ENCODE assay signal across 8 cellular contexts in the genomic region with DNA sequence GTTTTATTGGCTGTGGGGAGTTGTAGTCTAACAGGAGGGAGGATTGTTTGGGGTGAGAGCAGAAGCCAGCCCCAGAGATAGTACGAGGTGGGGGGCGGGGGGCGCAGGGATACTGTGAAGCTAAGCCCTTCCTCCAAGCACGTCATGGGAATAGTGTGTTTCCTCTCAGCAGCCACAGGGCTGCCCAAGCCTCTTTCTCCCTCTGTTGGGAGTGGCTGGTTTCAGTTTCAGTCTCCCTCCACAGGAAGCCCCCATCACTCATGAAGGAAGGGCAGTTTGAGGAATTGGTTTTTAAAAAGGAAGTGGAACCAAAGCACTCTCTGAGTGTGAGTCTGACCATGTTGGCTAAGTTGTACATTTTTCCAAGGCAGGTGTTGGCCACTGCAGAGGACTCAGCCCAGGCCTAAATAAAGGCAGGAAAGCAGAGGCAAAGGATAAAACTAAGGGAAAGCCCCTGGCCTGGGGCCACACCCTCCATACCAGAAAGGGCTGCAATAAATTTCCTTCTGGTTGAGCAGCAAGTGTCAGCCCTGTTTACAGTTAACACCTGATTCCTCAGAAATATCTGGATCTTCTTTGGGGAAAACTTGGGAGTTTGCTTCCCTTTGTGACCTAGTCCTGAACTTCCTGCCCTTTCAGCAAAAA. TPM values are rescaled to one million over a fixed set of nuclear protein-coding genes. Genes with fewer than 3 reads are reported as not detected.
DNase-seq lines count a peak whose midpoint lies in the region; ATAC-seq and TF ChIP-seq lines count a peak whose summit lies in the region.

No MANE protein-coding gene starts in this region.

- no peak overlapping the region for H3K4me3 ChIP-seq in liver (ENCODE audit: low read depth in 1 of 3, low read length in 3 of 3)

- ATAC-seq in HG03457 (IDR thresholded peaks at IDR 0.05; ENCODE audit: unreplicated experiment) = peak; percentile 37
- peak; percentile 68 for ATAC-seq in central memory CD8-positive, alpha-beta T cell (replicated peaks; ENCODE audit: extremely low read depth, poor library complexity, severe bottlenecking)

- H3K4me1 ChIP-seq in liver (ENCODE audit: control insufficient read depth in 4 of 4, insufficient read depth in 4 of 4, low read length in 3 of 4) = peaks cover 13 to 37% (median 29%) of the 10 kb centered on the region in 4 donors

- no peaks in the 10 kb centered on the region for H3K9me3 ChIP-seq in liver (ENCODE audit: control insufficient read depth in 4 of 4, low read length in 3 of 4)

- peaks cover 70% of the 10 kb centered on the region for H3K4me1 Mint-ChIP-seq in T-helper 1 cell treated with Interleukin-12 subunit alpha and Interleukin-12 subunit beta and Interleukin-4 antibody, amounts not matched to agents 30 μg/mL and 1 μg/mL, for 36 hours (ENCODE audit: low read depth)
- peaks cover 81% of the 10 kb centered on the region for H3K4me1 Mint-ChIP-seq in central memory CD8-positive, alpha-beta T cell

- H3K4me3 Mint-ChIP-seq in T-helper 1 cell treated with Interleukin-12 subunit alpha and Interleukin-12 subunit beta and Interleukin-4 antibody, amounts not matched to agents 30 μg/mL and 1 μg/mL, for 36 hours = peak overlapping the region; percentile 73
- H3K4me3 Mint-ChIP-seq in central memory CD8-positive, alpha-beta T cell = peak overlapping the region; percentile 73

- peak in 1 of 2 donors; percentile 11 for TF ChIP-seq RAD21 in liver (IDR thresholded peaks at IDR 0.05)

- peaks cover 47% of the 10 kb centered on the region for H3K36me3 Mint-ChIP-seq in T-helper 1 cell treated with Interleukin-12 subunit alpha and Interleukin-12 subunit beta and Interleukin-4 antibody, amounts not matched to agents 30 μg/mL and 1 μg/mL, for 36 hours (ENCODE audit: low read depth)
- peaks cover 29% of the 10 kb centered on the region for H3K36me3 Mint-ChIP-seq in central memory CD8-positive, alpha-beta T cell (ENCODE audit: insufficient read depth)

- WGBS in liver = 56% methylated on average over 4 of the region's 4 CpGs

- no peaks in the 10 kb centered on the region for H3K9me3 Mint-ChIP-seq in T-helper 1 cell treated with Interleukin-12 subunit alpha and Interleukin-12 subunit beta and Interleukin-4 antibody, amounts not matched to agents 30 μg/mL and 1 μg/mL, for 36 hours
- no peaks in the 10 kb centered on the region for H3K9me3 Mint-ChIP-seq in central memory CD8-positive, alpha-beta T cell

- H3K27ac ChIP-seq in liver (ENCODE audit: low read depth in 1 of 2, low read length in 2 of 2) = peak overlapping the region; percentile 84 to 89

- peaks cover 0 to 10% (median 7%) of the 10 kb centered on the region in 4 donors for H3K36me3 ChIP-seq in liver (ENCODE audit: control insufficient read depth in 4 of 4, insufficient read depth in 3 of 4, low read depth in 1 of 4, low read length in 3 of 4)

- H3K9ac ChIP-seq in liver (ENCODE audit: low read depth in 1 of 2, low read length in 2 of 2) = no peak overlapping the region

- no peaks in the 10 kb centered on the region for H3K27me3 ChIP-seq in liver (ENCODE audit: control insufficient read depth in 4 of 4, insufficient read depth in 4 of 4, low read length in 3 of 4)

- DNase-seq in activated naive CD4-positive, alpha-beta T cell treated with Interleukin-2 at 50 U/mL for 16 hours = peak; percentile 46
- no peak for DNase-seq in activated naive CD4-positive, alpha-beta T cell treated with anti-CD3 and anti-CD28 coated beads, Interleukin-2, amount 50 U/mL, for 16 hours
- DNase-seq in central memory CD8-positive, alpha-beta T cell (ENCODE audit: low spot score in 2 of 2) = peak in 1 of 2 donors; percentile 60
- peak in 5 of 6 experiments; percentile 15 to 34 (median 29) for DNase-seq in stimulated activated naive CD4-positive, alpha-beta T cell (lab: John Stamatoyannopoulos, UW)
- DNase-seq in NCI-H446 (lab: John Stamatoyannopoulos, UW) = no peak

- no peak for TF ChIP-seq CTCF in liver (IDR thresholded peaks at IDR 0.05; ENCODE audit: low read depth, low read length, missing input control)

- H3K27me3 Mint-ChIP-seq in T-helper 1 cell treated with Interleukin-12 subunit alpha and Interleukin-12 subunit beta and Interleukin-4 antibody, amounts not matched to agents 30 μg/mL and 1 μg/mL, for 36 hours (ENCODE audit: low read depth) = no peaks in the 10 kb centered on the region
- no peaks in the 10 kb centered on the region for H3K27me3 Mint-ChIP-seq in central memory CD8-positive, alpha-beta T cell

- H3K27ac Mint-ChIP-seq in T-helper 1 cell treated with Interleukin-12 subunit alpha and Interleukin-12 subunit beta and Interleukin-4 antibody, amounts not matched to agents 30 μg/mL and 1 μg/mL, for 36 hours = peak overlapping the region; percentile 95
- peak overlapping the region; percentile 91 for H3K27ac Mint-ChIP-seq in central memory CD8-positive, alpha-beta T cell (ENCODE audit: low read depth)

TF ChIP-seq in liver, 16 proteins besides CTCF, POLR2A, EP300 and RAD21:
- peak; percentile 17 for TF ChIP-seq YY1 (IDR thresholded peaks at IDR 0.05)
- TF ChIP-seq GABPA (IDR thresholded peaks at IDR 0.05 in 1 of 2, conservative IDR thresholded peaks at IDR 0.05 in 1 of 2) = no peak
- TF ChIP-seq, protein P1, sequence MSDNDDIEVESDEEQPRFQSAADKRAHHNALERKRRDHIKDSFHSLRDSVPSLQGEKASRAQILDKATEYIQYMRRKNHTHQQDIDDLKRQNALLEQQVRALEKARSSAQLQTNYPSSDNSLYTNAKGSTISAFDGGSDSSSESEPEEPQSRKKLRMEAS (IDR thresholded peaks at IDR 0.05) = peak; percentile 58
- peak; percentile 35 for TF ChIP-seq SP1 (IDR thresholded peaks at IDR 0.05)

RNA-seq across cellular contexts. Expression of a gene that starts 3.2 kb away (rescaled TPM):
- total RNA-seq in liver = 10 to 100 TPM in 1 of 2 donors, 1 to 10 TPM in 1; 8.5 to 10.3 TPM
- polyA plus RNA-seq in liver = 10 to 100 TPM; 13.8 to 19.0 TPM

RNA-seq across cellular contexts. Expression of a gene that starts 3.2 kb away (rescaled TPM):
- 10 to 100 TPM; 47.9 to 58.4 TPM for total RNA-seq in liver
- 100 to 1,000 TPM; 112 to 200 TPM for polyA plus RNA-seq in liver

RNA-seq across cellular contexts. Expression of a gene that starts 11.3 kb away (rescaled TPM):
- 10 to 100 TPM in 1 of 2 donors, 1 to 10 TPM in 1; 6.0 to 36.8 TPM for total RNA-seq in liver
- polyA plus RNA-seq in liver = 1 to 10 TPM; 1.9 to 8.0 TPM

RNA-seq across cellular contexts. Expression of a gene that starts 51.1 kb away (rescaled TPM):
- 100 to 1,000 TPM; 279 to 478 TPM for total RNA-seq in liver
- 100 to 1,000 TPM; 243 to 449 TPM for polyA plus RNA-seq in liver

RNA-seq across cellular contexts. Expression of a gene that starts 57.4 kb away (rescaled TPM):
- total RNA-seq in liver = 10 to 100 TPM; 10.2 to 53.8 TPM
- polyA plus RNA-seq in liver = 10 to 100 TPM; 30.7 to 35.8 TPM

Comparison
In these comparisons a context has a peak if more than half of its experiments do, and no peak if none do; other contexts are left out.
1. DNase-seq: peak in activated naive CD4-positive, alpha-beta T cell treated with Interleukin-2 at 50 U/mL for 16 hours (single experiment) and stimulated activated naive CD4-positive, alpha-beta T cell (5 of 6); none in activated naive CD4-positive, alpha-beta T cell treated with anti-CD3 and anti-CD28 coated beads, Interleukin-2, amount 50 U/mL, for 16 hours (single experiment) and NCI-H446 (0 of 2).